In the genomic region with DNA sequence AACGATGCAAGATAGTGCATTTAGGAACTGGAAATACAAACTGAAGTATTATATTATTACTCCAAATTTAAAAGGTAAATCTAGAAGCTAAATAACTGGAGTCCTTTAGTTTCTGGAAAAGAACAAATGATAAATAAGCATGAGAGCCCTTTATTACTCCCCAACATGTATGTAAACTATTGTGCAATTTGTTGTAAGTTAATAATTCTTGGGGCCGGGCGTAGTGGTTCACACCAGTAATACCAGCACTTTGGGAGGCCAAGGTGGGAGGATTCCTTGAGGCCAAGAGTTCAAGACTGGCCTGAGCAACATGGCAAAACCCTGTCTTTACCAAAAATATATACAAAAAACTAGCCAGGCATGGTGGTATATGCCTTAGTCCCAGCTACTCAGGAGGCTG, we compare ENCODE assay signal across 37 cellular contexts.
"Had no signal": no experiment of that assay in that cellular context is flagged by ENCODE, and none has a peak within 500 bp of the region (broad histone marks: within the 10 kb centered on the region; RNA-seq: fewer than 3 reads in every experiment).

No MANE protein-coding gene starts in this region.

- H3K36me3 Mint-ChIP-seq: activated CD4-positive, alpha-beta memory T cell treated with anti-CD3 and anti-CD28 coated beads for 36 hours; activated naive CD4-positive, alpha-beta T cell treated with anti-CD3 and anti-CD28 coated beads, Interleukin-2, amount 50 U/mL, for 72 hours had no signal

- H3K9me3 ChIP-seq: adrenal gland, body of pancreas, breast epithelium had no signal

- H3K9me3 Mint-ChIP-seq: activated B cell treated with CpG ODN at 0.5 μM for 24 hours; activated CD4-positive, alpha-beta memory T cell treated with anti-CD3 and anti-CD28 coated beads for 36 hours; activated CD4-positive, alpha-beta T cell treated with anti-CD3 and anti-CD28 coated beads, Interleukin-2, amount 10 ng/mL, durations not matched to agents 24 days and 14 days; activated CD8-positive, alpha-beta T cell treated with anti-CD3 and anti-CD28 coated beads for 36 hours; activated naive CD4-positive, alpha-beta T cell treated with anti-CD3 and anti-CD28 coated beads, Interleukin-2, amount 50 U/mL, for 72 hours; activated naive CD8-positive, alpha-beta T cell treated with anti-CD3 and anti-CD28 coated beads for 36 hours; activated T-cell treated with anti-CD3 and anti-CD28 coated beads, Interleukin-2, amount 50 U/mL, for 4 hours; activated T-cell treated with anti-CD3 and anti-CD28 coated beads, Interleukin-2, amount 50 U/mL, for 72 hours; activated T-helper 1 cell treated with anti-CD3 and anti-CD28 coated beads, Interleukin-12 subunit alpha, Interleukin-12 subunit beta, Interleukin-2, Interleukin-4 antibody, amounts not matched to agents 30 ng/mL and 10 ng/mL and 1 ng/mL, durations not matched to agents 14 hours and 24 hours and 36 hours; activated T-helper 17 cell treated with anti-CD3 and anti-CD28 coated beads, Interleukin-2, amount 50 U/mL, for 72 hours; central memory CD8-positive, alpha-beta T cell; T-helper 1 cell treated with Interleukin-12 subunit alpha and Interleukin-12 subunit beta and Interleukin-4 antibody, amounts not matched to agents 30 μg/mL and 1 μg/mL, for 36 hours; T-helper 2 cell treated with Interferon-gamma antibody and Interleukin-4, amounts not matched to agents 5 μg/mL and 100 μg/mL, for 36 hours had no signal

- H3K27ac Mint-ChIP-seq: activated CD4-positive, alpha-beta memory T cell treated with anti-CD3 and anti-CD28 coated beads for 36 hours; activated CD4-positive, alpha-beta T cell treated with anti-CD3 and anti-CD28 coated beads, Interleukin-2, amount 10 ng/mL, durations not matched to agents 24 days and 14 days; activated CD8-positive, alpha-beta T cell treated with anti-CD3 and anti-CD28 coated beads for 36 hours; activated naive CD4-positive, alpha-beta T cell treated with anti-CD3 and anti-CD28 coated beads for 36 hours; activated naive CD4-positive, alpha-beta T cell treated with anti-CD3 and anti-CD28 coated beads, Interleukin-2, amount 50 U/mL, for 72 hours; activated naive CD8-positive, alpha-beta T cell treated with anti-CD3 and anti-CD28 coated beads for 36 hours; activated T-cell treated with anti-CD3 and anti-CD28 coated beads, Interleukin-2, amount 50 U/mL, for 72 hours; activated T-helper 1 cell treated with anti-CD3 and anti-CD28 coated beads, Interleukin-12 subunit alpha, Interleukin-12 subunit beta, Interleukin-2, Interleukin-4 antibody, amounts not matched to agents 30 ng/mL and 10 ng/mL and 1 ng/mL, durations not matched to agents 14 hours and 24 hours and 36 hours; activated T-helper 17 cell treated with anti-CD3 and anti-CD28 coated beads, Interleukin-2, amount 50 U/mL, for 72 hours; T-helper 1 cell treated with Interleukin-12 subunit alpha and Interleukin-12 subunit beta and Interleukin-4 antibody, amounts not matched to agents 30 μg/mL and 1 μg/mL, for 36 hours had no signal

- ATAC-seq: activated CD8-positive, alpha-beta T cell treated with anti-CD3 and anti-CD28 coated beads for 36 hours; activated naive CD4-positive, alpha-beta T cell treated with anti-CD3 and anti-CD28 coated beads, Interleukin-2, amount 50 U/mL, for 72 hours; activated T-cell treated with anti-CD3 and anti-CD28 coated beads, Interleukin-2, amount 50 U/mL, for 4 hours; activated T-cell treated with anti-CD3 and anti-CD28 coated beads, Interleukin-2, amount 50 U/mL, for 72 hours; activated T-helper 17 cell treated with anti-CD3 and anti-CD28 coated beads, Interleukin-2, amount 50 U/mL, for 72 hours; body of pancreas had no signal

- H3K4me3 ChIP-seq: adrenal gland, body of pancreas, breast epithelium had no signal

- H3K36me3 ChIP-seq: adrenal gland, brain microvascular endothelial cell, breast epithelium had no signal

- H3K27me3 ChIP-seq: adrenal gland, body of pancreas, brain microvascular endothelial cell, breast epithelium had no signal

- H3K27ac ChIP-seq: adrenal gland, body of pancreas, brain microvascular endothelial cell, breast epithelium, VCaP had no signal

- H3K27me3 Mint-ChIP-seq: activated B cell treated with CpG ODN at 0.5 μM for 24 hours; activated CD4-positive, alpha-beta memory T cell treated with anti-CD3 and anti-CD28 coated beads for 36 hours; activated CD4-positive, alpha-beta T cell treated with anti-CD3 and anti-CD28 coated beads, Interleukin-2, amount 10 ng/mL, durations not matched to agents 24 days and 14 days; activated CD8-positive, alpha-beta T cell treated with anti-CD3 and anti-CD28 coated beads for 36 hours; activated naive CD8-positive, alpha-beta T cell treated with anti-CD3 and anti-CD28 coated beads for 36 hours; activated T-helper 17 cell treated with anti-CD3 and anti-CD28 coated beads, Interleukin-2, amount 50 U/mL, for 72 hours; central memory CD8-positive, alpha-beta T cell had no signal

- H3K4me1 ChIP-seq: breast epithelium had no signal

- H3K4me3 Mint-ChIP-seq: activated B cell treated with CpG ODN at 0.5 μM for 24 hours; activated CD4-positive, alpha-beta memory T cell treated with anti-CD3 and anti-CD28 coated beads for 36 hours; activated CD4-positive, alpha-beta T cell treated with anti-CD3 and anti-CD28 coated beads, Interleukin-2, amount 10 ng/mL, durations not matched to agents 24 days and 14 days; activated CD8-positive, alpha-beta T cell treated with anti-CD3 and anti-CD28 coated beads for 36 hours; activated naive CD4-positive, alpha-beta T cell treated with anti-CD3 and anti-CD28 coated beads for 36 hours; activated naive CD8-positive, alpha-beta T cell treated with anti-CD3 and anti-CD28 coated beads for 36 hours; activated T-cell treated with anti-CD3 and anti-CD28 coated beads, Interleukin-2, amount 50 U/mL, for 4 hours; activated T-cell treated with anti-CD3 and anti-CD28 coated beads, Interleukin-2, amount 50 U/mL, for 72 hours; activated T-helper 1 cell treated with anti-CD3 and anti-CD28 coated beads, Interleukin-12 subunit alpha, Interleukin-12 subunit beta, Interleukin-2, Interleukin-4 antibody, amounts not matched to agents 30 ng/mL and 10 ng/mL and 1 ng/mL, durations not matched to agents 14 hours and 24 hours and 36 hours; activated T-helper 17 cell treated with anti-CD3 and anti-CD28 coated beads, Interleukin-2, amount 50 U/mL, for 72 hours; central memory CD8-positive, alpha-beta T cell; T-helper 1 cell treated with Interleukin-12 subunit alpha and Interleukin-12 subunit beta and Interleukin-4 antibody, amounts not matched to agents 30 μg/mL and 1 μg/mL, for 36 hours; T-helper 2 cell treated with Interferon-gamma antibody and Interleukin-4, amounts not matched to agents 5 μg/mL and 100 μg/mL, for 36 hours had no signal

- FAIRE-seq: astrocyte, TTC549 had no signal

- DNase-seq: activated B cell treated with CpG ODN at 0.5 μM for 24 hours; activated CD4-positive, alpha-beta memory T cell treated with anti-CD3 and anti-CD28 coated beads for 36 hours; activated CD4-positive, alpha-beta T cell treated with anti-CD3 and anti-CD28 coated beads for 4 hours; activated CD4-positive, alpha-beta T cell treated with anti-CD3 and anti-CD28 coated beads, Interleukin-2, amount 10 ng/mL, durations not matched to agents 24 days and 14 days; activated CD4-positive, alpha-beta T cell treated with anti-CD3 and anti-CD28 coated beads, Interleukin-2, amount 50 U/mL, for 1 hour; activated CD4-positive, alpha-beta T cell treated with anti-CD3 and anti-CD28 coated beads, Interleukin-2, amount 50 U/mL, for 4 hours; activated CD4-positive, CD25-positive, alpha-beta regulatory T cell treated with anti-CD3 and anti-CD28 coated beads, Interleukin-2, amount 50 U/mL, for 72 hours; activated CD8-positive, alpha-beta memory T cell treated with anti-CD3 and anti-CD28 coated beads, Interleukin-2, amount 50 U/mL, for 4 hours; activated CD8-positive, alpha-beta T cell treated with anti-CD3 and anti-CD28 coated beads for 36 hours; activated effector memory CD4-positive, alpha-beta T cell treated with anti-CD3 and anti-CD28 coated beads, Interleukin-2, amount 50 U/mL, for 16 hours; activated gamma-delta T cell treated with Interleukin-2 at 50 U/mL for 16 hours; activated naive CD4-positive, alpha-beta T cell; activated naive CD4-positive, alpha-beta T cell treated with anti-CD3 and anti-CD28 coated beads for 36 hours; activated naive CD4-positive, alpha-beta T cell treated with anti-CD3 and anti-CD28 coated beads, Interleukin-2, amount 50 U/mL, for 16 hours; activated naive CD8-positive, alpha-beta T cell treated with anti-CD3 and anti-CD28 coated beads for 36 hours; activated T-cell treated with anti-CD3 and anti-CD28 coated beads for 4 hours; activated T-cell treated with anti-CD3 and anti-CD28 coated beads, Interleukin-2, amount 50 U/mL, for 1 hour; activated T-cell treated with anti-CD3 and anti-CD28 coated beads, Interleukin-2, amount 50 U/mL, for 4 hours; activated T-cell treated with anti-CD3 and anti-CD28 coated beads, Interleukin-2, amount 50 U/mL, for 72 hours; adrenal gland; amniotic stem cell; aorta; body of pancreas; brain microvascular endothelial cell; cerebellar nuclear complex; T-helper 2 cell; T-helper 9 cell had no signal
